Comparison of ENCODE assay signal across 10 cellular contexts in genomic region chr14:64758025-64758521, GRCh38. TPM values are rescaled to one million over a fixed set of nuclear protein-coding genes. Genes with fewer than 3 reads are reported as not detected.
DNase-seq lines count a peak whose midpoint lies in the region; ATAC-seq, FAIRE-seq and TF ChIP-seq lines count a peak whose summit lies in the region.
"Had no signal": no experiment of that assay in that cellular context is flagged by ENCODE, and none has a peak within 500 bp of the region (broad histone marks: within the 10 kb centered on the region; RNA-seq: fewer than 3 reads in every experiment).

No MANE protein-coding gene starts in this region.

- H4K20me1 ChIP-seq in fibroblast of lung (ENCODE audit: control insufficient read depth, extremely low read depth, insufficient read depth, low read length) (no peaks in the 10 kb centered on the region), neural progenitor cell (ENCODE audit: low read depth) (no peaks in the 10 kb centered on the region)

- no peaks in the 10 kb centered on the region for H3K36me3 ChIP-seq in CD8-positive, alpha-beta memory T cell (ENCODE audit: insufficient read depth, low read length)
- H3K36me3 ChIP-seq in fibroblast of lung (ENCODE audit: control insufficient read depth, insufficient read depth, low read length) (no peaks in the 10 kb centered on the region), neural progenitor cell (no peaks in the 10 kb centered on the region)

- H3K9ac ChIP-seq in fibroblast of lung (ENCODE audit: insufficient read depth, low read length) (no peak overlapping the region), neural progenitor cell (no peak overlapping the region)

- H3K27ac ChIP-seq in CD8-positive, alpha-beta memory T cell (ENCODE audit: low read depth, low read length) = no peak overlapping the region
- H3K27ac ChIP-seq in fibroblast of lung (ENCODE audit: insufficient read depth, low read length) = peak overlapping the region; percentile 34
- H3K27ac ChIP-seq in neural progenitor cell = no peak overlapping the region

- H3K36me3 Mint-ChIP-seq in CD8-positive, alpha-beta memory T cell = no peaks in the 10 kb centered on the region
- H3K36me3 Mint-ChIP-seq in neural progenitor cell = no peaks in the 10 kb centered on the region
- H3K36me3 Mint-ChIP-seq: activated CD8-positive, alpha-beta memory T cell treated with anti-CD3 and anti-CD28 coated beads, Interleukin-2, amount 10 ng/mL, durations not matched to agents 7 days and 5 days had no signal

- FAIRE-seq in GM12892 (lab: Jason Lieb, UNC) = no peak

- H3K4me1 Mint-ChIP-seq in CD8-positive, alpha-beta memory T cell = peaks cover 70 to 83% (median 74%) of the 10 kb centered on the region in 3 donors
- peaks cover 36% of the 10 kb centered on the region for H3K4me1 Mint-ChIP-seq in neural progenitor cell

- no peaks in the 10 kb centered on the region for H3K9me3 ChIP-seq in CD8-positive, alpha-beta memory T cell (ENCODE audit: low read length)
- H3K9me3 ChIP-seq in fibroblast of lung (ENCODE audit: control insufficient read depth, insufficient read depth, low read depth, low read length) = no peaks in the 10 kb centered on the region
- H3K9me3 ChIP-seq in neural progenitor cell (ENCODE audit: low read depth) = no peaks in the 10 kb centered on the region

- DNase-seq in CD8-positive, alpha-beta memory T cell = peak in 4 of 5 donors; percentile 31 to 54 (median 37)
- peak; percentile 91 for DNase-seq in NCI-H69 (lab: John Stamatoyannopoulos, UW)
- peak; percentile 6 to 88 for DNase-seq in fibroblast of lung (ENCODE audit: low read depth in 2 of 2)
- DNase-seq in neural progenitor cell (ENCODE audit: low spot score) = no peak
- DNase-seq in GM12892 (ENCODE audit: insufficient read length) = no peak
- DNase-seq in SKM-1 treated with dmso at 0.1 percent for 144 hours (lab: John Stamatoyannopoulos, UW; ENCODE audit: unreplicated experiment) = no peak
- DNase-seq in germinal center (ENCODE audit: low spot score) = no peak
- DNase-seq: activated CD8-positive, alpha-beta memory T cell treated with anti-CD3 and anti-CD28 coated beads, Interleukin-2, amount 10 ng/mL, durations not matched to agents 7 days and 5 days; occipital lobe had no signal

- POLR2A ChIA-PET in CD8-positive, alpha-beta memory T cell (lab: Charles Lee) = no interaction called here

- H3K27me3 ChIP-seq in CD8-positive, alpha-beta memory T cell (ENCODE audit: insufficient read depth, low read length, poor library complexity, severe bottlenecking) = no peaks in the 10 kb centered on the region
- H3K27me3 ChIP-seq in fibroblast of lung (ENCODE audit: control insufficient read depth, insufficient read depth, low read length) = peaks cover 9% of the 10 kb centered on the region
- no peaks in the 10 kb centered on the region for H3K27me3 ChIP-seq in neural progenitor cell

- H3K4me3 Mint-ChIP-seq in CD8-positive, alpha-beta memory T cell = peak overlapping the region in 5 of 7 donors; percentile 15 to 57 (median 33)
- H3K4me3 Mint-ChIP-seq in neural progenitor cell = no peak overlapping the region
- H3K4me3 Mint-ChIP-seq: activated CD8-positive, alpha-beta memory T cell treated with anti-CD3 and anti-CD28 coated beads, Interleukin-2, amount 10 ng/mL, durations not matched to agents 7 days and 5 days had no signal

- H3K79me2 ChIP-seq in fibroblast of lung (ENCODE audit: control insufficient read depth, insufficient read depth, low read length) (no peaks in the 10 kb centered on the region), neural progenitor cell (ENCODE audit: low read depth) (no peaks in the 10 kb centered on the region)

- TF ChIP-seq CTCF in fibroblast of lung (conservative IDR thresholded peaks at IDR 0.05 in 1 of 2, IDR thresholded peaks at IDR 0.05 in 1 of 2; ENCODE audit: low read depth in 1 of 2, low read length in 2 of 2) (no peak), neural progenitor cell (IDR thresholded peaks at IDR 0.05) (no peak)

- H3F3A ChIP-seq in neural progenitor cell (ENCODE audit: low read depth) = no peaks in the 10 kb centered on the region

- no peak overlapping the region for H3K4me3 ChIP-seq in CD8-positive, alpha-beta memory T cell (ENCODE audit: low read length)
- H3K4me3 ChIP-seq in fibroblast of lung (replicated peaks in 1 of 4; ENCODE audit: control extremely low read depth in 1 of 4, insufficient read depth in 1 of 4, low read depth in 3 of 4, low read length in 4 of 4) = no peak overlapping the region
- no peak overlapping the region for H3K4me3 ChIP-seq in neural progenitor cell

- peak overlapping the region; percentile 48 for H3K4me2 ChIP-seq in fibroblast of lung (ENCODE audit: extremely low read depth, insufficient read depth, low read length)
- no peak overlapping the region for H3K4me2 ChIP-seq in neural progenitor cell

- H2AFZ ChIP-seq in fibroblast of lung (ENCODE audit: low read length) (no peak overlapping the region), neural progenitor cell (replicated peaks) (peak overlapping the region; percentile 60)

- TF ChIP-seq POLR2A in GM12892 (IDR thresholded peaks at IDR 0.05; ENCODE audit: low read depth, low read length) = no peak

- no peak for ATAC-seq in GM18909 (IDR thresholded peaks at IDR 0.05; ENCODE audit: poor library complexity, unreplicated experiment)
- ATAC-seq: activated CD8-positive, alpha-beta memory T cell treated with anti-CD3 and anti-CD28 coated beads, Interleukin-2, amount 10 ng/mL, durations not matched to agents 7 days and 5 days had no signal

- peaks cover 4 to 9% of the 10 kb centered on the region in 2 donors for H3K27me3 Mint-ChIP-seq in CD8-positive, alpha-beta memory T cell
- peaks cover 11% of the 10 kb centered on the region for H3K27me3 Mint-ChIP-seq in neural progenitor cell (ENCODE audit: insufficient read depth, low read depth)

- no peaks in the 10 kb centered on the region for H3K9me3 Mint-ChIP-seq in CD8-positive, alpha-beta memory T cell
- peaks cover 2% of the 10 kb centered on the region for H3K9me3 Mint-ChIP-seq in neural progenitor cell

- CTCF ChIA-PET in CD8-positive, alpha-beta memory T cell (lab: Charles Lee) = interaction anchor here (0.8 to 1.6 kb wide), 2 partner anchors 22 to 86 kb away, joined by 3 to 4 read pairs; no protein-coding TSS in a partner anchor

- peaks cover 61% of the 10 kb centered on the region for H3K4me1 ChIP-seq in CD8-positive, alpha-beta memory T cell (ENCODE audit: insufficient read depth, low read length)
- H3K4me1 ChIP-seq in fibroblast of lung (ENCODE audit: control insufficient read depth, extremely low read depth, insufficient read depth, low read length) = peaks cover 28% of the 10 kb centered on the region
- peaks cover 26% of the 10 kb centered on the region for H3K4me1 ChIP-seq in neural progenitor cell

- H3K27ac Mint-ChIP-seq in CD8-positive, alpha-beta memory T cell = peak overlapping the region in 7 of 8 donors; percentile 79 to 98 (median 93)
- no peak overlapping the region for H3K27ac Mint-ChIP-seq in neural progenitor cell
- H3K27ac Mint-ChIP-seq: activated CD8-positive, alpha-beta memory T cell treated with anti-CD3 and anti-CD28 coated beads, Interleukin-2, amount 10 ng/mL, durations not matched to agents 7 days and 5 days had no signal

RNA-seq across cellular contexts. Expression of gene PLEKHG3, which starts 53.8 kb away (rescaled TPM):
- total RNA-seq in CD8-positive, alpha-beta memory T cell = 1 to 10 TPM; 4.9 to 5.0 TPM
- 61.1 TPM for polyA plus RNA-seq in CD8-positive, alpha-beta memory T cell
- 0.17 and 2.3 TPM in 2 replicates for total RNA-seq in fibroblast of lung
- polyA plus RNA-seq in fibroblast of lung = 2.5 and 3.0 TPM in 2 replicates
- 4.1 and 6.8 TPM in 2 replicates for polyA plus RNA-seq in fibroblast of lung (2012)
- polyA minus RNA-seq in fibroblast of lung (ENCODE audit: low replicate concordance) = 3.5 and 11.3 TPM in 2 replicates
- total RNA-seq in neural progenitor cell (ENCODE audit: low replicate concordance) = 12.6 and 50.0 TPM in 2 replicates
- 0.30 TPM for polyA plus RNA-seq in GM12892 (2012; ENCODE audit: missing spikeins)

Comparison
In these comparisons a context has a peak if more than half of its experiments do, and no peak if none do; other contexts are left out.
1. DNase-seq: peak in CD8-positive, alpha-beta memory T cell (4 of 5), NCI-H69 (single experiment) and fibroblast of lung (2 of 2); none in neural progenitor cell (single experiment), GM12892 (single experiment), SKM-1 treated with dmso at 0.1 percent for 144 hours (single experiment) and germinal center (single experiment).